In genomic region chr17:82752371-82753200, GRCh38 we compare ENCODE assay signal across 7 cellular contexts.
DNase-seq lines count a peak whose midpoint lies in the region; ATAC-seq and TF ChIP-seq lines count a peak whose summit lies in the region.

No MANE protein-coding gene starts in this region.

- H3K27me3 ChIP-seq in KMS-11 (ENCODE audit: insufficient read depth, low read depth): no peaks in the 10 kb centered on the region

- DNase-seq in GM12865 (ENCODE audit: low read depth) (peak; percentile 35), astrocyte of the spinal cord (ENCODE audit: low read depth, low spot score) (peak; percentile 32), islet precursor cell (peak; percentile 69), NCI-H2029 treated with DMSO at 0.1 percent for 48 hours (lab: John Stamatoyannopoulos, UW) (no peak)
- DNase-seq in stimulated activated naive CD8-positive, alpha-beta T cell treated with anti-CD3 and anti-CD28 coated beads, Interleukin-15, Interleukin-2, amounts not matched to agents 100 U/mL and 50 U/mL, for 24 hours: peak; percentile 46

- peaks cover 38% of the 10 kb centered on the region for H3K79me2 ChIP-seq in KMS-11 (ENCODE audit: insufficient read depth, low read depth)

- TF ChIP-seq CTCF in GM12865 (IDR thresholded peaks at IDR 0.05; ENCODE audit: insufficient read depth, low read depth, low read length, missing control alignments) (no peak), KMS-11 (conservative IDR thresholded peaks at IDR 0.05; ENCODE audit: low read depth, low read length) (no peak), astrocyte of the spinal cord (IDR thresholded peaks at IDR 0.05; ENCODE audit: low read depth, low read length) (no peak)

- no peaks in the 10 kb centered on the region for H3K36me3 ChIP-seq in KMS-11 (ENCODE audit: insufficient read depth)

- peak overlapping the region; percentile 72 for H3K27ac ChIP-seq in KMS-11

- peaks cover 4% of the 10 kb centered on the region; the same call in 1 of the 2 replicates for H4K20me1 ChIP-seq in KMS-11 (ENCODE audit: insufficient read depth)

- H3K4me3 ChIP-seq in GM12865 (ENCODE audit: low read depth, low read length) (peak overlapping the region; percentile 92), KMS-11 (IDR thresholded peaks at IDR 0.05; ENCODE audit: insufficient read depth, low read depth, low read length) (no peak overlapping the region), astrocyte of the spinal cord (ENCODE audit: low read depth, low read length) (peak overlapping the region; percentile 71)

- in situ Hi-C loops in astrocyte of the spinal cord (cut with HindIII; ENCODE audit: low sequenced_read_pairs): no loop called here

- peak; percentile 24 for ATAC-seq in GM21723 (IDR thresholded peaks at IDR 0.05; ENCODE audit: unreplicated experiment)
- no peak for ATAC-seq in stimulated activated naive CD8-positive, alpha-beta T cell treated with anti-CD3 and anti-CD28 coated beads, Interleukin-15, Interleukin-2, amounts not matched to agents 100 U/mL and 50 U/mL, for 24 hours

- H3K4me1 ChIP-seq in KMS-11 (ENCODE audit: low read depth, poor library complexity, severe bottlenecking): peaks cover 24% of the 10 kb centered on the region

- H3K4me2 ChIP-seq in KMS-11: peak overlapping the region; percentile 81

- H3K9ac ChIP-seq in KMS-11: peak overlapping the region; percentile 55; the same call in 1 of the 2 replicates

- peak overlapping the region; percentile 98 for H2AFZ ChIP-seq in KMS-11 (ENCODE audit: low read depth)
